8 cellular contexts compared by ENCODE assay signal in the genomic region with DNA sequence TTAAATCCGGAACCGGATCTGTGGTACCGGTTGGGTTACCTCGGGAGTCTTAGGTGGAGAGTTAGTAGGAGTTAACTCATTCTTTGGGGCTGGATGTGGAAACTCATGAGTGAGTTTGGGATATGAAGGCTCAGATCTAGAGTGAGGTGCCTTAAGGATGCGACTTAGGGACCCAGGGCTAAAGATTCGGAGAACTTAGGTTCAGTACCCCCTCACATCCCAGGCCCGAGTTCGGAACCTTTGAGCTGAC. TPM values are rescaled to one million over a fixed set of nuclear protein-coding genes. Genes with fewer than 3 reads are reported as not detected.
A peak's percentile ranks its signal among the peaks of the same experiment; 100 is the strongest.
DNase-seq lines count a peak whose midpoint lies in the region; ATAC-seq and TF ChIP-seq lines count a peak whose summit lies in the region.

No MANE protein-coding gene starts in this region.

- H3K36me3 Mint-ChIP-seq in CD4-positive, CD25-positive, alpha-beta regulatory T cell = peaks cover 12% of the 10 kb centered on the region
- peaks cover 11% of the 10 kb centered on the region for H3K36me3 Mint-ChIP-seq in neural progenitor cell

- H4K20me1 ChIP-seq in neural progenitor cell (ENCODE audit: low read depth) = peaks cover 25% of the 10 kb centered on the region

- H3K9ac ChIP-seq in NT2/D1 (ENCODE audit: insufficient read length, low read depth) (peak overlapping the region; percentile 86), endocrine pancreas (ENCODE audit: control insufficient read depth, insufficient read depth, low read length) (peak overlapping the region; percentile 60), neural progenitor cell (peak overlapping the region; percentile 81)

- H3K4me1 Mint-ChIP-seq in CD4-positive, CD25-positive, alpha-beta regulatory T cell = peaks cover 4 to 43% (median 23%) of the 10 kb centered on the region in 4 donors
- H3K4me1 Mint-ChIP-seq in neural progenitor cell = peaks cover 50% of the 10 kb centered on the region

- peak overlapping the region; percentile 76 for H3K4me2 ChIP-seq in neural progenitor cell

- no peaks in the 10 kb centered on the region for H3K9me3 ChIP-seq in CD4-positive, CD25-positive, alpha-beta regulatory T cell (ENCODE audit: control insufficient read depth in 2 of 2, low read length in 2 of 2)
- H3K9me3 ChIP-seq in NT2/D1 (ENCODE audit: insufficient read depth, low read length) (no peaks in the 10 kb centered on the region), endocrine pancreas (ENCODE audit: control insufficient read depth, low read length) (no peaks in the 10 kb centered on the region), neural progenitor cell (ENCODE audit: low read depth) (no peaks in the 10 kb centered on the region)

- H3K4me3 Mint-ChIP-seq in CD4-positive, CD25-positive, alpha-beta regulatory T cell = peak overlapping the region; percentile 89 to 99 (median 98)
- peak overlapping the region; percentile 94 for H3K4me3 Mint-ChIP-seq in neural progenitor cell

- peak overlapping the region; percentile 93 for H3K27ac ChIP-seq in CD4-positive, CD25-positive, alpha-beta regulatory T cell (ENCODE audit: insufficient read depth, low read length, poor library complexity, severe bottlenecking)
- H3K27ac ChIP-seq in neural progenitor cell = peak overlapping the region; percentile 78

- peak overlapping the region; percentile 98 to 99 (median 99) for H3K27ac Mint-ChIP-seq in CD4-positive, CD25-positive, alpha-beta regulatory T cell
- H3K27ac Mint-ChIP-seq in neural progenitor cell = peak overlapping the region; percentile 94

- peak overlapping the region; percentile 38 for H2AFZ ChIP-seq in neural progenitor cell (replicated peaks)

- H3F3A ChIP-seq in neural progenitor cell (ENCODE audit: low read depth) = peaks cover 9% of the 10 kb centered on the region

- H3K4me3 ChIP-seq in CD4-positive, CD25-positive, alpha-beta regulatory T cell (ENCODE audit: low read depth, low read length) = peak overlapping the region; percentile 88
- H3K4me3 ChIP-seq in NT2/D1 (ENCODE audit: insufficient read length, low read depth) (peak overlapping the region; percentile 65), endocrine pancreas (ENCODE audit: control insufficient read depth, insufficient read depth, low read length) (peak overlapping the region; percentile 64), neural progenitor cell (peak overlapping the region; percentile 56)

- no peak for DNase-seq in CD4-positive, CD25-positive, alpha-beta regulatory T cell
- DNase-seq in NT2/D1 (ENCODE audit: low read depth, low spot score) (no peak), neural progenitor cell (ENCODE audit: low spot score) (no peak), dermis blood vessel endothelial cell (no peak), activated gamma-delta T cell (lab: John Stamatoyannopoulos, UW) (no peak), NCI-H1105 treated with DMSO at 0.1 percent for 48 hours (lab: John Stamatoyannopoulos, UW) (no peak)

- no peak for ATAC-seq in CD4-positive, CD25-positive, alpha-beta regulatory T cell (ENCODE audit: low read depth in 2 of 2)
- ATAC-seq in HG02759 (IDR thresholded peaks at IDR 0.05; ENCODE audit: unreplicated experiment) = no peak

- H3K4me1 ChIP-seq in CD4-positive, CD25-positive, alpha-beta regulatory T cell (ENCODE audit: control insufficient read depth, insufficient read depth, low read length, poor library complexity, severe bottlenecking) = peaks cover 47% of the 10 kb centered on the region
- H3K4me1 ChIP-seq in NT2/D1 (ENCODE audit: insufficient read depth, insufficient read length) (peaks cover 7% of the 10 kb centered on the region), endocrine pancreas (ENCODE audit: control insufficient read depth, insufficient read depth, low read length) (peaks cover 3% of the 10 kb centered on the region), neural progenitor cell (peaks cover 26% of the 10 kb centered on the region)

- H3K36me3 ChIP-seq in CD4-positive, CD25-positive, alpha-beta regulatory T cell (ENCODE audit: control insufficient read depth, insufficient read depth, low read length) = no peaks in the 10 kb centered on the region
- H3K36me3 ChIP-seq in NT2/D1 (ENCODE audit: insufficient read depth, insufficient read length, low read length) = peaks cover 24% of the 10 kb centered on the region
- H3K36me3 ChIP-seq in endocrine pancreas (ENCODE audit: control insufficient read depth, insufficient read depth, low read length) = no peaks in the 10 kb centered on the region
- no peaks in the 10 kb centered on the region for H3K36me3 ChIP-seq in neural progenitor cell

- no peak for TF ChIP-seq CTCF in neural progenitor cell (IDR thresholded peaks at IDR 0.05)

- peaks cover 62% of the 10 kb centered on the region for H3K79me2 ChIP-seq in neural progenitor cell (ENCODE audit: low read depth)

- no peaks in the 10 kb centered on the region for H3K9me3 Mint-ChIP-seq in CD4-positive, CD25-positive, alpha-beta regulatory T cell
- H3K9me3 Mint-ChIP-seq in neural progenitor cell = no peaks in the 10 kb centered on the region

- H3K27me3 Mint-ChIP-seq in CD4-positive, CD25-positive, alpha-beta regulatory T cell = no peaks in the 10 kb centered on the region
- peaks cover 4% of the 10 kb centered on the region for H3K27me3 Mint-ChIP-seq in neural progenitor cell (ENCODE audit: insufficient read depth, low read depth)

- H3K27me3 ChIP-seq in CD4-positive, CD25-positive, alpha-beta regulatory T cell (ENCODE audit: control insufficient read depth, insufficient read depth, low read length) = no peaks in the 10 kb centered on the region
- H3K27me3 ChIP-seq in NT2/D1 (ENCODE audit: insufficient read depth, insufficient read length) (no peaks in the 10 kb centered on the region), endocrine pancreas (ENCODE audit: control insufficient read depth, insufficient read depth, low read length) (no peaks in the 10 kb centered on the region), neural progenitor cell (no peaks in the 10 kb centered on the region)

RNA-seq across cellular contexts. Expression of a gene that starts 0.3 kb away (rescaled TPM):
- total RNA-seq in CD4-positive, CD25-positive, alpha-beta regulatory T cell = 5.5 TPM
- 1 to 10 TPM; 2.1 to 3.2 (median 2.6) TPM for polyA plus RNA-seq in CD4-positive, CD25-positive, alpha-beta regulatory T cell
- total RNA-seq in neural progenitor cell (ENCODE audit: low replicate concordance) (1.9 and 4.3 TPM in 2 replicates), dermis blood vessel endothelial cell (1.0 and 2.0 TPM in 2 replicates)

RNA-seq across cellular contexts. Expression of a gene that starts 1.0 kb away (rescaled TPM):
- total RNA-seq in CD4-positive, CD25-positive, alpha-beta regulatory T cell = 78.6 TPM
- polyA plus RNA-seq in CD4-positive, CD25-positive, alpha-beta regulatory T cell = 10 to 100 TPM; 36.3 to 45.7 (median 40.5) TPM
- total RNA-seq in neural progenitor cell (ENCODE audit: low replicate concordance) = 112 and 179 TPM in 2 replicates
- total RNA-seq in dermis blood vessel endothelial cell = 22.1 and 45.8 TPM in 2 replicates

RNA-seq across cellular contexts. Expression of a gene that starts 25.4 kb away (rescaled TPM):
- total RNA-seq in CD4-positive, CD25-positive, alpha-beta regulatory T cell = not detected
- not detected for polyA plus RNA-seq in CD4-positive, CD25-positive, alpha-beta regulatory T cell
- total RNA-seq in neural progenitor cell (ENCODE audit: low replicate concordance) = not detected in 2 replicates
- total RNA-seq in dermis blood vessel endothelial cell = 0.68 TPM in 1 of 2 replicates, not detected in the other

RNA-seq across cellular contexts. Expression of a gene that starts 28.1 kb away (rescaled TPM):
- 62.2 TPM for total RNA-seq in CD4-positive, CD25-positive, alpha-beta regulatory T cell
- 10 to 100 TPM; 72.8 to 89.3 (median 80.1) TPM for polyA plus RNA-seq in CD4-positive, CD25-positive, alpha-beta regulatory T cell
- total RNA-seq in neural progenitor cell (ENCODE audit: low replicate concordance) = 12.9 and 27.0 TPM in 2 replicates
- total RNA-seq in dermis blood vessel endothelial cell = 15.6 and 21.3 TPM in 2 replicates

RNA-seq across cellular contexts. Expression of a gene that starts 33.0 kb away (rescaled TPM):
- 5.6 TPM for total RNA-seq in CD4-positive, CD25-positive, alpha-beta regulatory T cell
- polyA plus RNA-seq in CD4-positive, CD25-positive, alpha-beta regulatory T cell = 1 to 10 TPM; 2.2 to 4.8 (median 4.5) TPM
- total RNA-seq in neural progenitor cell (ENCODE audit: low replicate concordance) (6.5 and 12.4 TPM in 2 replicates), dermis blood vessel endothelial cell (30.6 and 33.4 TPM in 2 replicates)
